In genomic region chr16:15708997-15709396, GRCh38 we compare ENCODE assay signal across 10 cellular contexts.
"Had no signal": no experiment of that assay in that cellular context is flagged by ENCODE, and none has a peak within 500 bp of the region (broad histone marks: within the 10 kb centered on the region; RNA-seq: fewer than 3 reads in every experiment).

No MANE protein-coding gene starts in this region.

- H3K27me3 Mint-ChIP-seq: IgD-negative memory B cell had no signal

- H3K4me3 Mint-ChIP-seq: HFFc6, IgD-negative memory B cell had no signal

- DNase-seq: GM23248, GOT3, H7, HFFc6, KBM-7 had no signal

- H3K27ac ChIP-seq: GM23248, HL-60 had no signal

- H3K4me1 ChIP-seq: HAP-1 had no signal

- H3K4me3 ChIP-seq: GM23248, HAP-1 had no signal

- ATAC-seq: HCT116, HepG2 had no signal

- H3K27ac Mint-ChIP-seq: HFFc6 had no signal

- H3K9me3 Mint-ChIP-seq: HFFc6, IgD-negative memory B cell had no signal

- H3K9ac ChIP-seq: GM23248 had no signal

- H2AFZ ChIP-seq: GM23248 had no signal

- H3K9me3 ChIP-seq: HAP-1 had no signal
